Comparison of ENCODE assay signal across 8 cellular contexts in the genomic region with DNA sequence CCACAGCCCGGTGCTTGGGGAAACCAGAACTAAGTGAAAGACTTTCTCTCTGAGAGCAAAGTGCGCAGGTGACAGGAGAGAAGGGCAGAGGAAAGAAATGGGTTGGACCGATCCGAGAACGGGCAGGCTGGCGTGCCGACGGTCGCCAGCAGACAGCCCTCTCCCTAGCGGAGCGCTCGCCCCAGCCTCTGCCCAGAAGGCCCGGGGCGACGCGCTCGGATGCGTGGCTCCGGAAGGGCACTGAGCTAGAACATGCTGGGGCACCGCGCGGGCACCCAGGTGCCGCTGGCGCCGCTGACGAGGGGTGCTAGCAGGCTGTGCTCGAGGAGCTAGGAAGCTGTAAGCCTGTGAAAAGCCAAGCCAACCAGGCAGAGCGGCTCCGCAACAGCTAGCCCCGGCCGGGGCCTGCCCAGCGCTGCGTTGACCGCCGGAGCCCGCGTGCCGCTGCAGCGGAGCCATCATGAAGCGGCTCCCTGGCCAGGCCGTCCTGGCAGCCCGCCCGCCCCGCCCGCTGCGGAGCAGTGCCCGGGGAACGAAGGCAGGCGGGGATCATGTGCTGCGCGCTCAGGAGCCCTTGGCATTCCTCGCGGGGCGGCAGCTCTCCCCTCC. TPM values are rescaled to one million over a fixed set of nuclear protein-coding genes. Genes with fewer than 3 reads are reported as not detected.
A peak's percentile ranks its signal among the peaks of the same experiment; 100 is the strongest.
DNase-seq lines count a peak whose midpoint lies in the region; ATAC-seq and TF ChIP-seq lines count a peak whose summit lies in the region.

No MANE protein-coding gene starts in this region.

- DNase-seq in NCI-H460 (ENCODE audit: extremely low read depth, low read depth) (peak; percentile 41), esophagus squamous epithelium (lab: John Stamatoyannopoulos, UW) (no peak), NCI-H1930 (lab: John Stamatoyannopoulos, UW) (no peak)
- DNase-seq in activated T-cell treated with anti-CD3 and anti-CD28 coated beads, Interleukin-2, amount 50 U/mL, for 72 hours = peak; percentile 68 to 69

- peaks cover 0 to 5% (median 0%) of the 10 kb centered on the region in 4 donors for H3K27me3 ChIP-seq in esophagus squamous epithelium
- no peaks in the 10 kb centered on the region for H3K27me3 ChIP-seq in mucosa of rectum (ENCODE audit: control insufficient read depth in 2 of 2, insufficient read depth in 2 of 2, low read length in 2 of 2)

- intact Hi-C loops in esophagus squamous epithelium (cut with DNase I) = no loop called here

- H3K4me3 ChIP-seq in esophagus squamous epithelium (peak overlapping the region; percentile 30 to 71 (median 54)), mucosa of rectum (ENCODE audit: low read length in 2 of 2) (peak overlapping the region; percentile 70 to 74)

- H3K27ac ChIP-seq in esophagus squamous epithelium (peak overlapping the region; percentile 20 to 66 (median 46)), mucosa of rectum (ENCODE audit: low read depth in 2 of 2, low read length in 2 of 2) (no peak overlapping the region)

- 1 to 2% methylated on average over 12 to 15 of the region's 54 CpGs for WGBS in esophagus squamous epithelium, 2 donors

- peak overlapping the region; percentile 73 to 84 for H3K4me3 Mint-ChIP-seq in activated T-cell treated with anti-CD3 and anti-CD28 coated beads, Interleukin-2, amount 50 U/mL, for 72 hours
- peak overlapping the region; percentile 73 for H3K4me3 Mint-ChIP-seq in stimulated activated naive CD8-positive, alpha-beta T cell treated with anti-CD3 and anti-CD28 coated beads, Interleukin-15, Interleukin-2, amounts not matched to agents 100 ng/mL and 50 ng/mL, for 24 hours

- H3K9me3 ChIP-seq in esophagus squamous epithelium = no peaks in the 10 kb centered on the region
- no peaks in the 10 kb centered on the region for H3K9me3 ChIP-seq in mucosa of rectum (ENCODE audit: control insufficient read depth in 2 of 2, low read length in 2 of 2)

- H3K4me1 ChIP-seq in esophagus squamous epithelium (peaks cover 0 to 15% (median 4%) of the 10 kb centered on the region in 3 donors), mucosa of rectum (ENCODE audit: control insufficient read depth in 2 of 2, insufficient read depth in 2 of 2, low read length in 2 of 2) (peaks cover 5 to 6% of the 10 kb centered on the region in 2 donors)

- no peaks in the 10 kb centered on the region for H3K36me3 Mint-ChIP-seq in activated T-cell treated with anti-CD3 and anti-CD28 coated beads, Interleukin-2, amount 50 U/mL, for 72 hours (ENCODE audit: insufficient read depth in 2 of 2)
- no peaks in the 10 kb centered on the region for H3K36me3 Mint-ChIP-seq in stimulated activated naive CD8-positive, alpha-beta T cell treated with anti-CD3 and anti-CD28 coated beads, Interleukin-15, Interleukin-2, amounts not matched to agents 100 ng/mL and 50 ng/mL, for 24 hours (ENCODE audit: low read depth)

- peak overlapping the region; percentile 52 for H3K27ac Mint-ChIP-seq in activated T-cell treated with anti-CD3 and anti-CD28 coated beads, Interleukin-2, amount 50 U/mL, for 72 hours
- H3K27ac Mint-ChIP-seq in stimulated activated naive CD8-positive, alpha-beta T cell treated with anti-CD3 and anti-CD28 coated beads, Interleukin-15, Interleukin-2, amounts not matched to agents 100 ng/mL and 50 ng/mL, for 24 hours = peak overlapping the region; percentile 46

- peaks cover 40% of the 10 kb centered on the region for H3K27me3 Mint-ChIP-seq in activated T-cell treated with anti-CD3 and anti-CD28 coated beads, Interleukin-2, amount 50 U/mL, for 72 hours (ENCODE audit: low read depth)
- peaks cover 24% of the 10 kb centered on the region for H3K27me3 Mint-ChIP-seq in stimulated activated naive CD8-positive, alpha-beta T cell treated with anti-CD3 and anti-CD28 coated beads, Interleukin-15, Interleukin-2, amounts not matched to agents 100 ng/mL and 50 ng/mL, for 24 hours

- H3K36me3 ChIP-seq in esophagus squamous epithelium (no peaks in the 10 kb centered on the region), mucosa of rectum (ENCODE audit: control insufficient read depth in 2 of 2, insufficient read depth in 2 of 2, low read length in 2 of 2) (no peaks in the 10 kb centered on the region)

- TF ChIP-seq CTCF in esophagus squamous epithelium (IDR thresholded peaks at IDR 0.05) = no peak

- H3K9me3 Mint-ChIP-seq in activated T-cell treated with anti-CD3 and anti-CD28 coated beads, Interleukin-2, amount 50 U/mL, for 72 hours = no peaks in the 10 kb centered on the region
- no peaks in the 10 kb centered on the region for H3K9me3 Mint-ChIP-seq in stimulated activated naive CD8-positive, alpha-beta T cell treated with anti-CD3 and anti-CD28 coated beads, Interleukin-15, Interleukin-2, amounts not matched to agents 100 ng/mL and 50 ng/mL, for 24 hours

- TF ChIP-seq POLR2A in GM18505 (IDR thresholded peaks at IDR 0.05; ENCODE audit: borderline replicate concordance, extremely low read depth, insufficient read depth, insufficient read length) (no peak), esophagus squamous epithelium (IDR thresholded peaks at IDR 0.05) (no peak)

- H3K4me1 Mint-ChIP-seq in activated T-cell treated with anti-CD3 and anti-CD28 coated beads, Interleukin-2, amount 50 U/mL, for 72 hours (ENCODE audit: low read depth) = peaks cover 20% of the 10 kb centered on the region
- peaks cover 10% of the 10 kb centered on the region for H3K4me1 Mint-ChIP-seq in stimulated activated naive CD8-positive, alpha-beta T cell treated with anti-CD3 and anti-CD28 coated beads, Interleukin-15, Interleukin-2, amounts not matched to agents 100 ng/mL and 50 ng/mL, for 24 hours (ENCODE audit: low read depth)

- ATAC-seq in GM18505 (IDR thresholded peaks at IDR 0.05; ENCODE audit: unreplicated experiment) = peak; percentile 80
- ATAC-seq in HG02610 (IDR thresholded peaks at IDR 0.05; ENCODE audit: unreplicated experiment) = peak; percentile 67
- peak; percentile 93 to 94 for ATAC-seq in activated T-cell treated with anti-CD3 and anti-CD28 coated beads, Interleukin-2, amount 50 U/mL, for 72 hours (replicated peaks in 1 of 2)

- peak overlapping the region; percentile 43 to 52 for H3K9ac ChIP-seq in mucosa of rectum (ENCODE audit: low read depth in 1 of 2, low read length in 2 of 2)

RNA-seq across cellular contexts. Expression of a gene that starts 22.1 kb away (rescaled TPM):
- total RNA-seq in NCI-H460 (2014; rRNA removed; shearing (Covaris generic)) = 42.1 and 54.3 TPM in 2 replicates
- 26.9 and 28.9 TPM in 2 replicates for polyA plus RNA-seq in NCI-H460 (2014; cell fraction: nucleus; rRNA removed)
- 10 to 100 TPM; 59.2 to 64.2 TPM for total RNA-seq in activated T-cell treated with anti-CD3 and anti-CD28 coated beads, Interleukin-2, amount 50 U/mL, for 72 hours
- total RNA-seq in esophagus squamous epithelium = 10 to 100 TPM; 14.1 to 42.5 (median 29.0) TPM

Comparison
In these comparisons a context has a peak if more than half of its experiments do, and no peak if none do; other contexts are left out.
1. DNase-seq: peak in NCI-H460 (single experiment) and activated T-cell treated with anti-CD3 and anti-CD28 coated beads, Interleukin-2, amount 50 U/mL, for 72 hours (2 of 2); none in esophagus squamous epithelium (single experiment) and NCI-H1930 (0 of 2).
2. H3K27ac ChIP-seq: peak in esophagus squamous epithelium (4 of 4); none in mucosa of rectum (0 of 2).
3. Peak in every context shown above with its lines, with median percentiles within 50 percentile points of each other: ATAC-seq.